ENCODE assay signal across 9 cellular contexts in the genomic region with DNA sequence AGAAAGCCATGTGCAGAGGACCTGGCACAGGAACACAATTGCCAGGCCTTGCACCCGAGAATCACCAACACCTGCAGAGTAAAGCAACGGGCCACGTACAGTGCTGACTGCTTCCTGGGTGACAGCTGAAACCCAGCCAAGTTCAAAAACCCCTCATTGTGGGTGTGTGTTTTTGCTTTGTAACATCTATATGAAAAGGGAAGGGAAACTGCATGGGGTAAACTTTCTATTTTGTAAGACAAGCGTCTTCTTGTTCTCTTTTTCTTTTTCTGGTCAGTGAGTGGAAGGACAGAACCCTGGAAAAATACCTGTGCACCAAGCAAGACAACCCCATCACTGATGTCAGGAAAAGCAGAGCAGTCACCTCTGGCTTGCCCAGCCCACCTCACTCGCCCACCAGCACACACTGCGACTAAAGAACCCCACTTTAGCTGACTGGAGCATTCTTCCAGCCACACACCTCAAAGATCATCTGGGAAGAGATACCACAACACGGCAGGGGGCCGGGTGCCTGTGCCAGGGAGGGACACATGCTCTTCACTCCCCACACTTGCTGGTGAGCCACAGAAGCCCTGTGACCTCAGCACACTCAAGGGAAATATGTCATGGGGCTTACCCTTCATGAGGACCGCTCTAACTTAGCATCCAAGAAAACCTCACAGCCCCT.
DNase-seq lines count a peak whose midpoint lies in the region; ATAC-seq and TF ChIP-seq lines count a peak whose summit lies in the region.
"Had no signal": no experiment of that assay in that cellular context is flagged by ENCODE, and none has a peak within 500 bp of the region (broad histone marks: within the 10 kb centered on the region; RNA-seq: fewer than 3 reads in every experiment).

No MANE protein-coding gene starts in this region.

- no peak for TF ChIP-seq CTCF in GM12864 (IDR thresholded peaks at IDR 0.05; ENCODE audit: low read depth, low read length, missing control alignments)

- H3K4me3 ChIP-seq in GM12864 (ENCODE audit: low read depth, low read length), result peak overlapping the region; percentile 22
- H3K4me3 ChIP-seq: K562 had no signal

- peak; percentile 89 for ATAC-seq in HG03135 (IDR thresholded peaks at IDR 0.05; ENCODE audit: unreplicated experiment)
- ATAC-seq in stimulated activated naive CD8-positive, alpha-beta T cell treated with anti-CD3 and anti-CD28 coated beads, Interleukin-15, Interleukin-2, amounts not matched to agents 100 U/mL and 50 U/mL, for 24 hours, result peak; percentile 86
- ATAC-seq: K562 had no signal

- DNase-seq in GM12864 (ENCODE audit: low read depth), result peak; percentile 98
- DNase-seq in GM19240 (ENCODE audit: insufficient read length, low spot score), result peak; percentile 70
- DNase-seq in activated CD4-positive, alpha-beta T cell treated with anti-CD3 and anti-CD28 coated beads, Interleukin-2, amount 50 U/mL, for 48 hours, result peak; percentile 7 to 30
- peak; percentile 55 for DNase-seq in stimulated activated naive CD8-positive, alpha-beta T cell treated with anti-CD3 and anti-CD28 coated beads, Interleukin-15, Interleukin-2, amounts not matched to agents 100 U/mL and 50 U/mL, for 24 hours
- DNase-seq in GM03348 (ENCODE audit: low spot score), result no peak
- no peak for DNase-seq in SHP77 treated with DMSO at 0.1 percent for 48 hours (lab: John Stamatoyannopoulos, UW)
- no peak for DNase-seq in superior temporal gyrus (ENCODE audit: extremely low spot score)

Comparison
In these comparisons a context has a peak if more than half of its experiments do, and no peak if none do; other contexts are left out.
1. DNase-seq: peak in GM12864 (single experiment), GM19240 (single experiment), activated CD4-positive, alpha-beta T cell treated with anti-CD3 and anti-CD28 coated beads, Interleukin-2, amount 50 U/mL, for 48 hours (2 of 2) and stimulated activated naive CD8-positive, alpha-beta T cell treated with anti-CD3 and anti-CD28 coated beads, Interleukin-15, Interleukin-2, amounts not matched to agents 100 U/mL and 50 U/mL, for 24 hours (single experiment); none in GM03348 (single experiment), SHP77 treated with DMSO at 0.1 percent for 48 hours (single experiment) and superior temporal gyrus (single experiment).